In the genomic region with DNA sequence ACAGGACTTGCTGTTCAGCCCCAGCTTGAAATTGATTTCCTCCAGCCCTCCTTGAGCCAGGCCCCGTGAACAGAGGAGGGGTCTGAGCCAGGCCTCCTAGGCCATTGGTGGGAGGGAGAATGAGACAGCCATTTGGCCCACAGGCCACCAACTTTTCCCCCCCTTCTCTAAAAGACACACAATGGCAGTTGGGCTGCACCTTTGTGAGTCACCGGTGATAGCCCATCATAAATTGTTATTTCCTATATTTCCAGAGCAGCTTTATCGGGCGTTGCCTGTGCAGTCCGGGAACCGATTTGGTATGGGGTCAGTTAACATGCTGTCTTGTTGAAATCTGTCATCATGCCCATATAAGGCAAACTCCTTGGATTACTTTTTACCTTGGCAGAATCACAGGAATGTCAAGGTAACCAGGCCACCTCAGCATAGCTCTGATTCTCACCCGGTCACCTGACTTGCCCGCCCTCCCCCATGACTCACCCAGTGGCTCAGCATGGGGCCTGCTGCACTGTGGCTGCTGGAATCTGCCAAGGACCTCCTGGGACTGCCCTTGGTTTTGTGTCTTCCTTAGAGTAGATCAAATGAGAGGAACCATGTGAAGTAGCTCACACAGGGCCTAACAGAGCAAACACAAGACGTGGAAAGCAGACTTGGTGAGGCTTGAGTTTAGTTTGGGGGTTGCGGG, we compare ENCODE assay signal across 8 cellular contexts. TPM values are rescaled to one million over a fixed set of nuclear protein-coding genes. Genes with fewer than 3 reads are reported as not detected.
DNase-seq lines count a peak whose midpoint lies in the region; ATAC-seq, FAIRE-seq and TF ChIP-seq lines count a peak whose summit lies in the region.

No MANE protein-coding gene starts in this region.

- H3K36me3 ChIP-seq in H1 (ENCODE audit: control insufficient read depth in 2 of 4, insufficient read depth in 4 of 4, low read length in 3 of 4), result no peaks in the 10 kb centered on the region

- H3K4ac ChIP-seq in H1 (replicated peaks; ENCODE audit: insufficient read length, low read depth, low read length), result peak overlapping the region; percentile 22

- H3K9ac ChIP-seq in H1 (replicated peaks in 1 of 4; ENCODE audit: extremely low read depth in 1 of 4, low read depth in 3 of 4, low read length in 3 of 4), result peak overlapping the region in 3 of 4 experiments; percentile 15 to 67 (median 67); a peak in 5 of 7 replicates

- H3K36me3 Mint-ChIP-seq in mesothelial cell of epicardium, result peaks cover 23% of the 10 kb centered on the region

- CTCF ChIA-PET in H1 (lab: Charles Lee; ENCODE audit: partially characterized antibody), result interaction anchor here (0.8 to 3.8 kb wide), 7 partner anchors 18 to 49 kb away, joined by 3 to 17 read pairs (median 3); a partner anchor contains a TSS

- H3K56ac ChIP-seq in H1 (replicated peaks; ENCODE audit: insufficient read length, low read depth, low read length), result peak overlapping the region; percentile 20

- 0 out of 2 replicates have a peak overlapping the region, but pooled peaks have one; percentile 73 for H2BK15ac ChIP-seq in H1 (ENCODE audit: low read length)

- peak overlapping the region; percentile 34 for H2BK120ac ChIP-seq in H1 (replicated peaks; ENCODE audit: low read depth, low read length)

- WGBS in H1 (ENCODE audit: extremely low coverage in 1 of 2, insufficient coverage in 1 of 2, insufficient read length in 1 of 2, insufficient replicate concordance in 2 of 2, low coverage in 1 of 2, low lambda C conversion rate in 2 of 2, missing lambda C conversion rate in 1 of 2), 2 experiments, result 49% methylated on average over 10 of the region's 10 CpGs; no CpG with 5 or more reads in 1 of the 2 experiments

- peak overlapping the region; percentile 96 for H2BK12ac ChIP-seq in H1 (ENCODE audit: low read depth, low read length)

- no peaks in the 10 kb centered on the region for H3K27me3 Mint-ChIP-seq in mesothelial cell of epicardium (ENCODE audit: low read depth)
- peaks cover 14% of the 10 kb centered on the region for H3K27me3 Mint-ChIP-seq in stimulated activated naive CD8-positive, alpha-beta T cell treated with anti-CD3 and anti-CD28 coated beads, Interleukin-15, amount 100 ng/mL, for 72 hours

- peak overlapping the region; percentile 78 for H4K91ac ChIP-seq in H1 (replicated peaks; ENCODE audit: insufficient read length, low read length)

- H3K23me2 ChIP-seq in H1 (ENCODE audit: low read depth, low read length), result peaks cover 1% of the 10 kb centered on the region; the same call in 1 of the 2 replicates

- H3K27me3 ChIP-seq in H1 (replicated peaks in 1 of 4; ENCODE audit: control insufficient read depth in 3 of 4, extremely low read depth in 1 of 4, insufficient read depth in 3 of 4, low read length in 3 of 4), result no peaks in the 10 kb centered on the region

- TF ChIP-seq POLR2A in H1 (IDR thresholded peaks at IDR 0.05; ENCODE audit: control extremely low read depth in 1 of 2, low read depth in 2 of 2, low read length in 2 of 2), result peak in 1 of 2 experiments; percentile 32; a peak in 1 of 3 replicates

- peak overlapping the region; percentile 94; the same call in 1 of the 2 replicates for H4K8ac ChIP-seq in H1 (ENCODE audit: extremely low read depth, insufficient read depth, low read length)

- FAIRE-seq in G401.6 (lab: Jason Lieb, UNC) (peak; percentile 28), H1 (lab: Jason Lieb, UNC) (peak; percentile 63)

- peak overlapping the region; percentile 95 for H3K27ac ChIP-seq in H1 (ENCODE audit: low read depth, low read length)

- POLR2A ChIA-PET in H1 (lab: Charles Lee; ENCODE audit: partially characterized antibody), result interaction anchor here (0.7 to 23.4 kb wide), 12 partner anchors 9 to 65 kb away, joined by 3 to 495 read pairs (median 6); a partner anchor contains a TSS

- peaks cover 6% of the 10 kb centered on the region for H3K9me3 Mint-ChIP-seq in mesothelial cell of epicardium
- peaks cover 5 to 7% of the 10 kb centered on the region in 2 donors for H3K9me3 Mint-ChIP-seq in stimulated activated naive CD8-positive, alpha-beta T cell treated with anti-CD3 and anti-CD28 coated beads, Interleukin-15, amount 100 ng/mL, for 72 hours

- peak overlapping the region; percentile 85 for H3K18ac ChIP-seq in H1 (ENCODE audit: extremely low read depth, low read length)

- H3K4me1 ChIP-seq in H1 (replicated peaks in 1 of 4; ENCODE audit: control insufficient read depth in 3 of 4, insufficient read depth in 4 of 4, low read length in 3 of 4), result peaks cover 28 to 46% (median 41%) of the 10 kb centered on the region in 4 experiments

- no peak overlapping the region for H3K23ac ChIP-seq in H1 (ENCODE audit: insufficient read length)

- DNase-seq in NCI-H2171 treated with DMSO at 0.1 percent for 48 hours (lab: John Stamatoyannopoulos, UW), result peak; percentile 74
- DNase-seq in activated CD4-positive, alpha-beta T cell treated with anti-CD3 and anti-CD28 coated beads, Interleukin-2, amount 50 U/mL, for 48 hours, result peak; percentile 57 to 65
- DNase-seq in H1 (ENCODE audit: low read depth in 1 of 2, low spot score in 2 of 2), result peak; percentile 83 to 85
- DNase-seq in mesothelial cell of epicardium (ENCODE audit: low spot score in 2 of 2, unreplicated experiment in 2 of 2), result peak in 1 of 2 experiments; percentile 69
- DNase-seq in stimulated activated naive CD8-positive, alpha-beta T cell treated with anti-CD3 and anti-CD28 coated beads, Interleukin-15, amount 100 ng/mL, for 72 hours, result peak in 1 of 2 donors; percentile 42

- H2AK5ac ChIP-seq in H1 (ENCODE audit: low read depth, low read length), result peak overlapping the region; percentile 100; the same call in 1 of the 2 replicates

- H3K4me1 Mint-ChIP-seq in mesothelial cell of epicardium, result peaks cover 59% of the 10 kb centered on the region
- peaks cover 74% of the 10 kb centered on the region for H3K4me1 Mint-ChIP-seq in stimulated activated naive CD8-positive, alpha-beta T cell treated with anti-CD3 and anti-CD28 coated beads, Interleukin-15, amount 100 ng/mL, for 72 hours

- TF ChIP-seq RAD21 in H1 (IDR thresholded peaks at IDR 0.05 in 1 of 2, conservative IDR thresholded peaks at IDR 0.05 in 1 of 2; ENCODE audit: low read depth in 2 of 2, low read length in 2 of 2), result no peak

- H3K4me3 ChIP-seq in H1 (ENCODE audit: extremely low read depth in 1 of 4, insufficient read depth in 2 of 4, low read depth in 3 of 4, low read length in 4 of 4), result peak overlapping the region in 1 of 4 experiments; percentile 32; a peak in 1 of 8 replicates

- TF ChIP-seq CTCF in H1 (IDR thresholded peaks at IDR 0.05; ENCODE audit: control extremely low read depth in 1 of 3, insufficient read depth in 1 of 3, low read depth in 1 of 3, low read length in 3 of 3), result no peak
- no peak for TF ChIP-seq CTCF in mesothelial cell of epicardium (IDR thresholded peaks at IDR 0.05; ENCODE audit: unreplicated experiment)

- peak; percentile 65 for ATAC-seq in stimulated activated naive CD8-positive, alpha-beta T cell treated with anti-CD3 and anti-CD28 coated beads, Interleukin-15, amount 100 ng/mL, for 72 hours
- ATAC-seq in GM18870 (IDR thresholded peaks at IDR 0.05; ENCODE audit: unreplicated experiment), result no peak
- no peak for ATAC-seq in HG02623 (IDR thresholded peaks at IDR 0.05; ENCODE audit: unreplicated experiment)

- peaks cover 15% of the 10 kb centered on the region for H3K79me1 ChIP-seq in H1 (ENCODE audit: low read depth, low read length)

- H2BK5ac ChIP-seq in H1 (ENCODE audit: low read depth, low read length), result peak overlapping the region; percentile 90

- peak in 1 of 2 experiments; percentile 84; a peak in 1 of 3 replicates for TF ChIP-seq EP300 in H1 (IDR thresholded peaks at IDR 0.05; ENCODE audit: borderline replicate concordance in 1 of 2, low read depth in 2 of 2, low read length in 2 of 2)

- H2AFZ ChIP-seq in H1 (ENCODE audit: low read length), result no peak overlapping the region

- peak overlapping the region; percentile 35 for H3K4me3 Mint-ChIP-seq in mesothelial cell of epicardium
- peak overlapping the region in 1 of 2 donors; percentile 9 for H3K4me3 Mint-ChIP-seq in stimulated activated naive CD8-positive, alpha-beta T cell treated with anti-CD3 and anti-CD28 coated beads, Interleukin-15, amount 100 ng/mL, for 72 hours

- H3K9me3 ChIP-seq in H1 (ENCODE audit: insufficient read depth in 2 of 2, low read depth in 1 of 2, low read length in 1 of 2), result no peaks in the 10 kb centered on the region

- H4K5ac ChIP-seq in H1 (ENCODE audit: insufficient read length, low read depth, low read length), result peak overlapping the region; percentile 51

- no peak overlapping the region for H3K14ac ChIP-seq in H1 (ENCODE audit: insufficient read length)

- peak overlapping the region; percentile 87 for H2BK20ac ChIP-seq in H1 (ENCODE audit: low read length)

- H3K79me2 ChIP-seq in H1 (ENCODE audit: control insufficient read depth in 1 of 2, insufficient read depth in 2 of 2, low read length in 2 of 2), result peaks cover 10 to 90% of the 10 kb centered on the region in 2 experiments

- H3K27ac Mint-ChIP-seq in mesothelial cell of epicardium, result peak overlapping the region; percentile 100
- no peak overlapping the region for H3K27ac Mint-ChIP-seq in stimulated activated naive CD8-positive, alpha-beta T cell treated with anti-CD3 and anti-CD28 coated beads, Interleukin-15, amount 100 ng/mL, for 72 hours

- peak overlapping the region; percentile 26 to 54 for H3K4me2 ChIP-seq in H1 (ENCODE audit: insufficient read depth in 1 of 2, low read depth in 2 of 2, low read length in 2 of 2)

- H4K20me1 ChIP-seq in H1 (replicated peaks in 1 of 2; ENCODE audit: control insufficient read depth in 1 of 2, insufficient read depth in 2 of 2, low read length in 2 of 2), result peaks cover 0 to 11% of the 10 kb centered on the region in 2 experiments

TF ChIP-seq in H1, 55 proteins besides CTCF, POLR2A, EP300 and RAD21 (continues in another document):
- TF ChIP-seq SP1 (IDR thresholded peaks at IDR 0.05; ENCODE audit: low read depth, low read length) (peak; percentile 78), JUN (IDR thresholded peaks at IDR 0.05; ENCODE audit: low read depth, low read length) (peak; percentile 61; the same call in 1 of the 2 replicates), NANOG (IDR thresholded peaks at IDR 0.05; ENCODE audit: insufficient read depth, low read depth, low read length, poor library complexity, severe bottlenecking) (no peak), YY1 (IDR thresholded peaks at IDR 0.05; ENCODE audit: low read depth, low read length) (0 out of 2 replicates have a peak, but pooled peaks have one; percentile 39)

RNA-seq across cellular contexts. Expression of a gene that starts 36.1 kb away (rescaled TPM):
- 520 and 530 TPM in 2 replicates for total RNA-seq in H1 (2021; fragmentation: NEBNext Ultra II Directional; extraction: Animal tissue kit (Norgen Biotek cat#: 25700))
- 211 and 281 TPM in 2 replicates for polyA plus RNA-seq in H1 (2011; rRNA removed)
- 223 TPM for polyA plus RNA-seq in H1 (2011; cell fraction: cytosol; rRNA removed)
- polyA plus RNA-seq in H1 (2011; cell fraction: nucleus; rRNA removed), result 1,059 TPM
- 374 to 504 TPM (median 451 TPM) in 4 replicates for polyA plus RNA-seq in H1 (2012, experiment 1 of 2)
- 171 TPM for polyA plus RNA-seq in H1 (2012, experiment 2 of 2)
- 279 TPM for polyA plus RNA-seq in H1 (2013, experiment 1 of 2)
- 254 TPM for polyA plus RNA-seq in H1 (2013, experiment 2 of 2)
- polyA minus RNA-seq in H1 (2011; rRNA and poly(A)+ RNA removed), result 190 and 202 TPM in 2 replicates
- polyA minus RNA-seq in H1 (2011; cell fraction: cytosol; rRNA and poly(A)+ RNA removed), result 103 TPM
- 171 TPM for polyA minus RNA-seq in H1 (2011; cell fraction: nucleus; rRNA and poly(A)+ RNA removed)
- total RNA-seq in mesothelial cell of epicardium, result 452 to 469 TPM (median 460 TPM) in 3 replicates
